Comparison of ENCODE assay signal across 8 cellular contexts in genomic region chr19:46715620-46716012, GRCh38. TPM values are rescaled to one million over a fixed set of nuclear protein-coding genes. Genes with fewer than 3 reads are reported as not detected.
DNase-seq lines count a peak whose midpoint lies in the region; ATAC-seq and TF ChIP-seq lines count a peak whose summit lies in the region.

No MANE protein-coding gene starts in this region.

- intact Hi-C loops in OCI-LY7 (cut with micrococcal nuclease; ENCODE audit: unreplicated experiment), result loop anchor here (5.0 kb wide), 1 partner anchor 72 kb away; the partner anchor contains the start of gene SLC1A5

- H3K9ac ChIP-seq in neuronal stem cell (ENCODE audit: low read depth, low read length, poor library complexity), result peak overlapping the region; percentile 97

- H3K4me2 ChIP-seq in OCI-LY7 (ENCODE audit: low read length) (peak overlapping the region; percentile 99), neuronal stem cell (ENCODE audit: insufficient read depth, low read length, poor library complexity, severe bottlenecking) (peak overlapping the region; percentile 78)

- no peak overlapping the region for H2BK5ac ChIP-seq in neuronal stem cell (ENCODE audit: low read length)

- POLR2A ChIA-PET in OCI-LY7 (lab: Charles Lee), result no interaction called here

- H2AK5ac ChIP-seq in neuronal stem cell (ENCODE audit: low read depth, low read length), result peak overlapping the region; percentile 89

- H2AFZ ChIP-seq in OCI-LY7 (ENCODE audit: low read length) (no peak overlapping the region), neuronal stem cell (ENCODE audit: low read length) (peak overlapping the region; percentile 97)

- H3K9me3 ChIP-seq in OCI-LY7 (ENCODE audit: low read length), result no peaks in the 10 kb centered on the region
- peaks cover 0 to 3% of the 10 kb centered on the region in 2 donors for H3K9me3 ChIP-seq in neuronal stem cell (replicated peaks in 1 of 2; ENCODE audit: control insufficient read depth in 2 of 2, insufficient read depth in 1 of 2, low read depth in 1 of 2, low read length in 2 of 2)

- no peak for TF ChIP-seq CTCF in OCI-LY7 (conservative IDR thresholded peaks at IDR 0.05; ENCODE audit: low read length)

- no peak overlapping the region for H4K91ac ChIP-seq in neuronal stem cell (ENCODE audit: low read depth, low read length, poor library complexity)

- H3K4me1 ChIP-seq in OCI-LY7 (ENCODE audit: insufficient read depth, low read length, poor library complexity, severe bottlenecking) (peaks cover 50% of the 10 kb centered on the region), neuronal stem cell (ENCODE audit: control insufficient read depth in 2 of 2, insufficient read depth in 1 of 2, low read depth in 1 of 2, low read length in 2 of 2) (peaks cover 7 to 12% of the 10 kb centered on the region in 2 donors)

- H2BK15ac ChIP-seq in neuronal stem cell (ENCODE audit: low read length), result peak overlapping the region; percentile 49

- peak overlapping the region; percentile 96 for H3K18ac ChIP-seq in neuronal stem cell (ENCODE audit: low read length)

- ATAC-seq in activated CD4-positive, CD25-positive, alpha-beta regulatory T cell treated with anti-CD3 and anti-CD28 coated beads, Interleukin-2, amount 50 U/mL, for 24 hours, result no peak
- no peak for ATAC-seq in GM18858 (IDR thresholded peaks at IDR 0.05; ENCODE audit: unreplicated experiment)
- ATAC-seq in GM21529 (IDR thresholded peaks at IDR 0.05; ENCODE audit: unreplicated experiment), result no peak

- no peak overlapping the region for H4K8ac ChIP-seq in neuronal stem cell (ENCODE audit: low read depth, low read length)

- peaks cover 13% of the 10 kb centered on the region for H3K79me1 ChIP-seq in neuronal stem cell (ENCODE audit: low read depth, low read length)

- H4K20me1 ChIP-seq in OCI-LY7 (ENCODE audit: insufficient read depth, low read length), result peaks cover 8% of the 10 kb centered on the region; the same call in 1 of the 2 replicates

- H2BK120ac ChIP-seq in neuronal stem cell (ENCODE audit: low read depth, low read length), result no peak overlapping the region

- H3K9me2 ChIP-seq in OCI-LY7 (ENCODE audit: insufficient read depth, low read length), result no peaks in the 10 kb centered on the region

- no peaks in the 10 kb centered on the region for H3K27me3 ChIP-seq in neuronal stem cell (ENCODE audit: control insufficient read depth in 3 of 3, insufficient read depth in 3 of 3, low read depth in 1 of 3, low read length in 3 of 3)

- no peak overlapping the region for H2BK12ac ChIP-seq in neuronal stem cell (ENCODE audit: low read length)

- no CpG with 5 or more reads among the region's 8 CpGs for WGBS in neuronal stem cell (ENCODE audit: extremely low coverage in 2 of 2, insufficient read length in 2 of 2, insufficient replicate concordance in 1 of 2), 2 donors

- H3K36me3 ChIP-seq in OCI-LY7 (ENCODE audit: insufficient read depth, low read length), result peaks cover 53% of the 10 kb centered on the region
- H3K36me3 ChIP-seq in neuronal stem cell (replicated peaks in 1 of 2; ENCODE audit: control insufficient read depth in 2 of 2, insufficient read depth in 2 of 2, low read length in 2 of 2), result peaks cover 18 to 40% of the 10 kb centered on the region in 2 donors

- no peak overlapping the region for H3K4ac ChIP-seq in neuronal stem cell (ENCODE audit: low read length)

- CTCF ChIA-PET in OCI-LY7 (lab: Charles Lee; ENCODE audit: unreplicated experiment), result interaction anchor here (0.8 kb wide), 1 partner anchor 11 kb away, joined by 3 read pairs; no protein-coding TSS in a partner anchor

- no peak overlapping the region for H3K14ac ChIP-seq in neuronal stem cell (ENCODE audit: low read length)

- no TSS peak for BruUV-seq in OCI-LY7 (replicated peaks; lab: Mats Ljungman, UMichigan)

- H3K4me3 ChIP-seq in OCI-LY7 (ENCODE audit: low read depth, low read length, poor library complexity, severe bottlenecking), result peak overlapping the region; percentile 92
- H3K4me3 ChIP-seq in neuronal stem cell (ENCODE audit: low read length in 2 of 2), result peak overlapping the region; percentile 71 to 97

- DNase-seq in COLO668 (lab: John Stamatoyannopoulos, UW; ENCODE audit: unreplicated experiment) (peak; percentile 15), OCI-LY7 (ENCODE audit: low spot score) (peak; percentile 24), epithelial cell of prostate (ENCODE audit: low read depth, low spot score) (no peak), neuronal stem cell (ENCODE audit: low spot score) (no peak), middle frontal gyrus (ENCODE audit: extremely low spot score, low spot score) (no peak)

- H3K27ac ChIP-seq in OCI-LY7 (ENCODE audit: low read depth, low read length, poor library complexity, severe bottlenecking) (peak overlapping the region; percentile 95), epithelial cell of prostate (peak overlapping the region; percentile 88), neuronal stem cell (replicated peaks; ENCODE audit: low read length) (no peak overlapping the region)

- peak overlapping the region; percentile 80 for H3K23ac ChIP-seq in neuronal stem cell (ENCODE audit: low read depth, low read length, poor library complexity)

- H3K79me2 ChIP-seq in OCI-LY7 (ENCODE audit: insufficient read depth, low read depth, low read length), result peaks cover 43% of the 10 kb centered on the region

RNA-seq across cellular contexts. Expression of gene PRKD2, which starts 1.3 kb away (rescaled TPM):
- 30.5 and 34.3 TPM in 2 replicates for total RNA-seq in OCI-LY7 (2014; rRNA removed; shearing (Covaris generic))
- 89.2 and 101 TPM in 2 replicates for total RNA-seq in OCI-LY7 (2022)
- 37.2 TPM for polyA plus RNA-seq in neuronal stem cell (2013, experiment 1 of 2)
- 37.3 TPM for polyA plus RNA-seq in neuronal stem cell (2013, experiment 2 of 2)

RNA-seq across cellular contexts. Expression of gene FKRP, which starts 30.2 kb away (rescaled TPM):
- total RNA-seq in OCI-LY7 (2014; rRNA removed; shearing (Covaris generic)), result 15.5 and 24.6 TPM in 2 replicates
- 18.9 and 26.6 TPM in 2 replicates for total RNA-seq in OCI-LY7 (2022)
- 16.8 TPM for polyA plus RNA-seq in neuronal stem cell (2013, experiment 1 of 2)
- polyA plus RNA-seq in neuronal stem cell (2013, experiment 2 of 2), result 16.0 TPM

RNA-seq across cellular contexts. Expression of gene STRN4, which starts 30.6 kb away (rescaled TPM):
- total RNA-seq in OCI-LY7 (2014; rRNA removed; shearing (Covaris generic)), result 77.8 and 115 TPM in 2 replicates
- total RNA-seq in OCI-LY7 (2022), result 68.0 and 77.3 TPM in 2 replicates
- polyA plus RNA-seq in neuronal stem cell (2013, experiment 1 of 2), result 94.3 TPM
- 93.2 TPM for polyA plus RNA-seq in neuronal stem cell (2013, experiment 2 of 2)

RNA-seq across cellular contexts. Expression of gene DACT3, which starts 54.6 kb away (rescaled TPM):
- total RNA-seq in OCI-LY7 (2014; rRNA removed; shearing (Covaris generic)), result 0.10 and 0.44 TPM in 2 replicates
- total RNA-seq in OCI-LY7 (2022), result not detected in 2 replicates
- polyA plus RNA-seq in neuronal stem cell (2013, experiment 1 of 2), result 6.5 TPM
- 6.5 TPM for polyA plus RNA-seq in neuronal stem cell (2013, experiment 2 of 2)

Comparison
In these comparisons a context has a peak if more than half of its experiments do, and no peak if none do; other contexts are left out.
1. DNase-seq: peak in COLO668 (single experiment) and OCI-LY7 (single experiment); none in epithelial cell of prostate (single experiment), neuronal stem cell (single experiment) and middle frontal gyrus (single experiment).